Comparison of ENCODE assay signal across 24 cellular contexts in the genomic region with DNA sequence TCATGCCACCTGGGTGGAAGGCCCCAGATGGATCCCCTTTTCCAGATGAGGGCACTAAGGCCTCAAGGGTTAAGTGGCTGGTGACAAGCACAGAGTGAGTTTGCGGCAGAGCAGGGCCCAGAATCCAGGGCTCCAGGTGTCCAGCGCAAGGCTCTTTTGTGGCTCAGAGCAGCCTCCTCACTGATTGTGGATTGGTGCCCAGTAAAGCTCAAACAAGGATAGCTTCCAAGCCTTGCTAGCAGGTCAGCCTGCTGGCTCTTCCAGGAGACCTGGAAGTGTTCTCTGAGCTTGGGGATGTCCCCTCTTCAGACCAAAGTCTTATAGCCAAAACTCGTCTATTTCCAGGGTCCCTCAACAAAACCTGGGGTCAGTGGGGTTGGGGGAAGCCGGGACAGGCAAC.
"Had no signal": no experiment of that assay in that cellular context is flagged by ENCODE, and none has a peak within 500 bp of the region (broad histone marks: within the 10 kb centered on the region; RNA-seq: fewer than 3 reads in every experiment).

No MANE protein-coding gene starts in this region.

- ATAC-seq: esophagus mucosa, foreskin keratinocyte, gastrocnemius medialis, gastroesophageal sphincter, heart left ventricle, heart right ventricle had no signal

- H3K9me3 Mint-ChIP-seq: dendritic cell treated with granulocyte-macrophage colony-stimulating factor and Interleukin-4, amounts not matched to agents 40 ng/mL and 50 ng/mL, for 4 days had no signal

- H3K9me3 ChIP-seq: colonic mucosa, esophagus squamous epithelium, gastrocnemius medialis, heart left ventricle had no signal

- H3K36me3 ChIP-seq: colonic mucosa, esophagus muscularis mucosa, esophagus squamous epithelium, gastrocnemius medialis, gastroesophageal sphincter, heart left ventricle, heart right ventricle had no signal

- H3K4me1 ChIP-seq: colonic mucosa, esophagus muscularis mucosa, esophagus squamous epithelium, foreskin keratinocyte, gastrocnemius medialis, gastroesophageal sphincter had no signal

- DNase-seq: colonic mucosa; cortex of kidney; dermis blood vessel endothelial cell; effector CD4-positive, alpha-beta T cell; effector CD8-positive, alpha-beta T cell; effector memory CD4-positive, alpha-beta T cell; endodermal cell; erythroblast; esophagus squamous epithelium; foreskin fibroblast; foreskin keratinocyte; foreskin melanocyte; gastrocnemius medialis; glutamatergic neuron; head of caudate nucleus; heart left ventricle; heart right ventricle had no signal

- H3K4me3 Mint-ChIP-seq: dendritic cell treated with granulocyte-macrophage colony-stimulating factor and Interleukin-4, amounts not matched to agents 40 ng/mL and 50 ng/mL, for 4 days; endodermal cell had no signal

- H3K27ac ChIP-seq: colonic mucosa, coronary artery, dorsolateral prefrontal cortex, epithelial cell of prostate, esophagus muscularis mucosa, esophagus squamous epithelium, foreskin keratinocyte, gastrocnemius medialis, gastroesophageal sphincter, heart left ventricle, heart right ventricle had no signal

- H3K27ac Mint-ChIP-seq: dendritic cell treated with granulocyte-macrophage colony-stimulating factor and Interleukin-4, amounts not matched to agents 40 ng/mL and 50 ng/mL, for 4 days; endodermal cell had no signal

- H3K4me3 ChIP-seq: colonic mucosa, coronary artery, dorsolateral prefrontal cortex, esophagus muscularis mucosa, esophagus squamous epithelium, gastrocnemius medialis, gastroesophageal sphincter, heart left ventricle, heart right ventricle had no signal

- H3K4me1 Mint-ChIP-seq: endodermal cell had no signal

- H3K27me3 ChIP-seq: colonic mucosa, dorsolateral prefrontal cortex, foreskin keratinocyte had no signal
